ENCODE assay signal across 8 cellular contexts in genomic region chr20:51562334-51563140, GRCh38. TPM values are rescaled to one million over a fixed set of nuclear protein-coding genes. Genes with fewer than 3 reads are reported as not detected.
DNase-seq lines count a peak whose midpoint lies in the region; ATAC-seq and TF ChIP-seq lines count a peak whose summit lies in the region.

No MANE protein-coding gene starts in this region.

- DNase-seq in M059J (ENCODE audit: low read depth): peak; percentile 99
- peak; percentile 14 to 34 for DNase-seq in activated T-cell treated with anti-CD3 and anti-CD28 coated beads, Interleukin-2, amount 50 U/mL, for 72 hours
- peak; percentile 95 for DNase-seq in fibroblast of mammary gland (ENCODE audit: low read depth)
- DNase-seq in type B pancreatic cell (ENCODE audit: extremely low spot score, unreplicated experiment): peak; percentile 77

- peak overlapping the region; percentile 54 for H3K4me3 ChIP-seq in fibroblast of mammary gland (ENCODE audit: control insufficient read depth, low read depth, low read length)
- H3K4me3 ChIP-seq in mucosa of stomach (ENCODE audit: low read length): no peak overlapping the region

- no peaks in the 10 kb centered on the region for H3K9me3 Mint-ChIP-seq in activated T-cell treated with anti-CD3 and anti-CD28 coated beads, Interleukin-2, amount 50 U/mL, for 72 hours
- no peaks in the 10 kb centered on the region for H3K9me3 Mint-ChIP-seq in type B pancreatic cell

- peaks cover 32% of the 10 kb centered on the region for H3K4me1 Mint-ChIP-seq in activated T-cell treated with anti-CD3 and anti-CD28 coated beads, Interleukin-2, amount 50 U/mL, for 72 hours (ENCODE audit: low read depth)
- H3K4me1 Mint-ChIP-seq in type B pancreatic cell (ENCODE audit: unreplicated experiment): peaks cover 29% of the 10 kb centered on the region

- H3K9ac ChIP-seq in ES-I3 (ENCODE audit: low read depth, low read length) (peak overlapping the region; percentile 55), mucosa of stomach (ENCODE audit: low read length) (peak overlapping the region; percentile 58)

- no peak overlapping the region for H3K27ac Mint-ChIP-seq in activated T-cell treated with anti-CD3 and anti-CD28 coated beads, Interleukin-2, amount 50 U/mL, for 72 hours
- H3K27ac Mint-ChIP-seq in type B pancreatic cell: peak overlapping the region; percentile 50

- TF ChIP-seq CTCF in fibroblast of mammary gland (conservative IDR thresholded peaks at IDR 0.05; ENCODE audit: control insufficient read depth, insufficient read depth, low read depth, low read length) (no peak), type B pancreatic cell (conservative IDR thresholded peaks at IDR 0.05) (no peak)

- H3K9me3 ChIP-seq in ES-I3 (ENCODE audit: control insufficient read depth, insufficient read depth, low read length) (no peaks in the 10 kb centered on the region), mucosa of stomach (ENCODE audit: control insufficient read depth, low read length) (no peaks in the 10 kb centered on the region)

- peaks cover 66% of the 10 kb centered on the region for H3K27me3 ChIP-seq in mucosa of stomach (ENCODE audit: control insufficient read depth, insufficient read depth, low read length)

- H3K36me3 ChIP-seq in ES-I3 (ENCODE audit: insufficient read depth, low read length): no peaks in the 10 kb centered on the region
- H3K36me3 ChIP-seq in mucosa of stomach (ENCODE audit: control insufficient read depth, insufficient read depth, low read length): no peaks in the 10 kb centered on the region

- H3K36me3 Mint-ChIP-seq in activated T-cell treated with anti-CD3 and anti-CD28 coated beads, Interleukin-2, amount 50 U/mL, for 72 hours (ENCODE audit: insufficient read depth in 2 of 2): no peaks in the 10 kb centered on the region
- no peaks in the 10 kb centered on the region for H3K36me3 Mint-ChIP-seq in type B pancreatic cell

- H3K4me3 Mint-ChIP-seq in activated T-cell treated with anti-CD3 and anti-CD28 coated beads, Interleukin-2, amount 50 U/mL, for 72 hours: peak overlapping the region; percentile 88 to 92
- peak overlapping the region; percentile 84 for H3K4me3 Mint-ChIP-seq in type B pancreatic cell

- ATAC-seq in activated T-cell treated with anti-CD3 and anti-CD28 coated beads, Interleukin-2, amount 50 U/mL, for 72 hours (replicated peaks in 1 of 2): peak; percentile 61 to 62
- ATAC-seq in GM18867 (IDR thresholded peaks at IDR 0.05; ENCODE audit: unreplicated experiment) (no peak), GM19397 (IDR thresholded peaks at IDR 0.05; ENCODE audit: unreplicated experiment) (no peak)

- peaks cover 9% of the 10 kb centered on the region; the same call in 1 of the 2 replicates for H3K4me1 ChIP-seq in ES-I3 (ENCODE audit: insufficient read depth, low read length)
- peaks cover 32% of the 10 kb centered on the region for H3K4me1 ChIP-seq in mucosa of stomach (ENCODE audit: control insufficient read depth, insufficient read depth, low read length)

- H3K27me3 Mint-ChIP-seq in activated T-cell treated with anti-CD3 and anti-CD28 coated beads, Interleukin-2, amount 50 U/mL, for 72 hours (ENCODE audit: low read depth): peaks cover 66% of the 10 kb centered on the region
- H3K27me3 Mint-ChIP-seq in type B pancreatic cell: peaks cover 59% of the 10 kb centered on the region

RNA-seq across cellular contexts. Expression of gene NFATC2, which starts 20.0 kb away (rescaled TPM):
- 0.25 TPM in 1 of 2 replicates, not detected in the other for total RNA-seq in M059J (2014; rRNA removed; shearing (Covaris generic))
- total RNA-seq in activated T-cell treated with anti-CD3 and anti-CD28 coated beads, Interleukin-2, amount 50 U/mL, for 72 hours: 10 to 100 TPM; 29.4 to 39.9 TPM
- total RNA-seq in type B pancreatic cell (ENCODE audit: low replicate concordance): 4.8 and 9.5 TPM in 2 replicates

Comparison
In these comparisons a context has a peak if more than half of its experiments do, and no peak if none do; other contexts are left out.
1. DNase-seq: peak in every context shown above with its lines; median percentile 99 in M059J; 95 in fibroblast of mammary gland; 77 in type B pancreatic cell; 24 in activated T-cell treated with anti-CD3 and anti-CD28 coated beads, Interleukin-2, amount 50 U/mL, for 72 hours.
2. ATAC-seq: peak in activated T-cell treated with anti-CD3 and anti-CD28 coated beads, Interleukin-2, amount 50 U/mL, for 72 hours (2 of 2); none in GM18867 (single experiment) and GM19397 (single experiment).